ENCODE assay signal across 21 cellular contexts in genomic region chr2:167814881-167815718, GRCh38.
DNase-seq lines count a peak whose midpoint lies in the region; ATAC-seq, FAIRE-seq and TF ChIP-seq lines count a peak whose summit lies in the region.
"Had no signal": no experiment of that assay in that cellular context is flagged by ENCODE, and none has a peak within 500 bp of the region (broad histone marks: within the 10 kb centered on the region; RNA-seq: fewer than 3 reads in every experiment).

No MANE protein-coding gene starts in this region.

- H3K4me1 ChIP-seq in astrocyte (ENCODE audit: insufficient read depth, low read length), result no peaks in the 10 kb centered on the region
- H3K4me1 ChIP-seq: BE2C, transverse colon had no signal

- no peak overlapping the region for H3K4me3 ChIP-seq in astrocyte (ENCODE audit: insufficient read depth, low read depth, low read length)
- H3K4me3 ChIP-seq: transverse colon had no signal

- H3K9ac ChIP-seq in astrocyte (ENCODE audit: low read length), result no peak overlapping the region

- peak overlapping the region; percentile 9 for H3K27ac Mint-ChIP-seq in astrocyte (ENCODE audit: unreplicated experiment)
- H3K27ac Mint-ChIP-seq: activated CD8-positive, alpha-beta T cell treated with anti-CD3 and anti-CD28 coated beads for 36 hours; activated naive CD8-positive, alpha-beta T cell treated with anti-CD3 and anti-CD28 coated beads for 36 hours; activated T-cell treated with anti-CD3 and anti-CD28 coated beads, Interleukin-2, amount 50 U/mL, for 72 hours had no signal

- H3K27ac ChIP-seq in astrocyte (ENCODE audit: low read depth, low read length), result no peak overlapping the region
- H3K27ac ChIP-seq: 22Rv1, neutrophil, transverse colon had no signal

- no peaks in the 10 kb centered on the region for H3K27me3 ChIP-seq in astrocyte (ENCODE audit: insufficient read depth, low read length)
- H3K27me3 ChIP-seq: BE2C, neutrophil, transverse colon had no signal

- H3K9me3 Mint-ChIP-seq in astrocyte (ENCODE audit: unreplicated experiment), result no peaks in the 10 kb centered on the region
- H3K9me3 Mint-ChIP-seq: activated CD8-positive, alpha-beta T cell treated with anti-CD3 and anti-CD28 coated beads for 36 hours; activated T-cell treated with anti-CD3 and anti-CD28 coated beads, Interleukin-2, amount 50 U/mL, for 72 hours had no signal

- H3K4me2 ChIP-seq in astrocyte (ENCODE audit: low read length), result no peak overlapping the region

- H3K79me2 ChIP-seq in astrocyte (ENCODE audit: insufficient read depth, low read length), result no peaks in the 10 kb centered on the region

- no peak overlapping the region for H2AFZ ChIP-seq in astrocyte (ENCODE audit: low read depth, low read length)

- no peaks in the 10 kb centered on the region for H3K27me3 Mint-ChIP-seq in astrocyte (ENCODE audit: low read depth, unreplicated experiment)
- H3K27me3 Mint-ChIP-seq: activated naive CD8-positive, alpha-beta T cell treated with anti-CD3 and anti-CD28 coated beads for 36 hours had no signal

- no peak overlapping the region for H3K4me3 Mint-ChIP-seq in astrocyte (ENCODE audit: unreplicated experiment)
- H3K4me3 Mint-ChIP-seq: activated CD8-positive, alpha-beta T cell treated with anti-CD3 and anti-CD28 coated beads for 36 hours; activated naive CD8-positive, alpha-beta T cell treated with anti-CD3 and anti-CD28 coated beads for 36 hours; activated T-cell treated with anti-CD3 and anti-CD28 coated beads, Interleukin-2, amount 50 U/mL, for 72 hours had no signal

- no peaks in the 10 kb centered on the region for H4K20me1 ChIP-seq in astrocyte (ENCODE audit: insufficient read depth, low read length)

- DNase-seq in DMS53 (lab: John Stamatoyannopoulos, UW), result peak; percentile 40
- no peak for DNase-seq in DMS53 treated with DMSO at 0.1 percent for 48 hours (lab: John Stamatoyannopoulos, UW; ENCODE audit: unreplicated experiment)
- no peak for DNase-seq in astrocyte (ENCODE audit: low read depth)
- DNase-seq in NCI-H187 (lab: John Stamatoyannopoulos, UW), result no peak
- DNase-seq in NCI-H2081 (lab: John Stamatoyannopoulos, UW), result no peak
- DNase-seq in pons (ENCODE audit: low spot score), result no peak
- DNase-seq in amniotic stem cell (lab: John Stamatoyannopoulos, UW), result no peak
- DNase-seq: activated CD8-positive, alpha-beta T cell treated with anti-CD3 and anti-CD28 coated beads for 36 hours; activated naive CD8-positive, alpha-beta T cell treated with anti-CD3 and anti-CD28 coated beads for 36 hours; activated T-cell treated with anti-CD3 and anti-CD28 coated beads, Interleukin-2, amount 50 U/mL, for 72 hours; BE2C; GF-D8; H7; NCI-H1417 treated with DMSO at 0.1 percent for 48 hours; NCI-H345; stimulated activated CD4-positive, alpha-beta T cell treated with anti-CD3 and anti-CD28 coated beads, Interleukin-4, amount 100 ng/mL, for 4 hours; transverse colon had no signal

- peak; percentile 74 for ATAC-seq in HG03135 (IDR thresholded peaks at IDR 0.05; ENCODE audit: unreplicated experiment)
- ATAC-seq: activated CD8-positive, alpha-beta T cell treated with anti-CD3 and anti-CD28 coated beads for 36 hours; activated T-cell treated with anti-CD3 and anti-CD28 coated beads, Interleukin-2, amount 50 U/mL, for 72 hours had no signal

- H3K9me3 ChIP-seq in astrocyte (ENCODE audit: insufficient read depth, low read depth, low read length), result no peaks in the 10 kb centered on the region
- H3K9me3 ChIP-seq: BE2C, neutrophil, transverse colon had no signal

- peaks cover 2% of the 10 kb centered on the region for H3K36me3 Mint-ChIP-seq in astrocyte (ENCODE audit: low read depth, unreplicated experiment)
- H3K36me3 Mint-ChIP-seq: activated naive CD8-positive, alpha-beta T cell treated with anti-CD3 and anti-CD28 coated beads for 36 hours had no signal

- FAIRE-seq in astrocyte (lab: Jason Lieb, UNC), result no peak
- FAIRE-seq: bronchial epithelial cell had no signal

- H3K36me3 ChIP-seq in astrocyte (ENCODE audit: insufficient read depth, low read length), result no peaks in the 10 kb centered on the region
- H3K36me3 ChIP-seq: BE2C, neutrophil, transverse colon had no signal

- no peaks in the 10 kb centered on the region for H3K4me1 Mint-ChIP-seq in astrocyte (ENCODE audit: low read depth, unreplicated experiment)
- H3K4me1 Mint-ChIP-seq: activated naive CD8-positive, alpha-beta T cell treated with anti-CD3 and anti-CD28 coated beads for 36 hours had no signal

- no peak for TF ChIP-seq CTCF in astrocyte (IDR thresholded peaks at IDR 0.05; ENCODE audit: insufficient read depth, low read depth, low read length)
